In the genomic region with DNA sequence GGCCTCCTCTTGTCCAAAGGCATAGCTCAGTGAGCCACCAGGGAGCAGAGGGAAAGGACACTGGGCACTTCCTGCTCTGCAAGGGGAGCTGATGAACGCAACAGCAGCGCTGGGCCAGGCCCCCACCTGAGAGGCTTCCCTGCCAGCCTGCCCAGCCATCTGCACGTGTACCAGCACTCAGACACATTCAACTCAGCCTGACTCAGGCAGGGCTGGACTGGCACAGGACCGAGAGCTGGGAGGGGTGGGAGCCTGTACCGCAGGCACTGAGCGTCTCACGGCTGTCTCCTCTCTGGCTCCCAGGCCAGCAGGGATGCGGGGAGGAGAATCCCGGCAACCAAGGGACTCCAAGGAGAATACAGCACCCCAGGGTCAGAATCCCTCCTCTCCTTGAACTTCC, we compare ENCODE assay signal across 16 cellular contexts.
DNase-seq lines count a peak whose midpoint lies in the region; ATAC-seq and TF ChIP-seq lines count a peak whose summit lies in the region.
"Had no signal": no experiment of that assay in that cellular context is flagged by ENCODE, and none has a peak within 500 bp of the region (broad histone marks: within the 10 kb centered on the region; RNA-seq: fewer than 3 reads in every experiment).

No MANE protein-coding gene starts in this region.

- H3K36me3 ChIP-seq in lower lobe of right lung (peaks cover 3% of the 10 kb centered on the region), Karpas-422 (ENCODE audit: insufficient read depth, low read length) (no peaks in the 10 kb centered on the region)
- H3K36me3 ChIP-seq: BLaER1 had no signal

- no peaks in the 10 kb centered on the region for H3K4me1 ChIP-seq in lower lobe of right lung
- no peaks in the 10 kb centered on the region; the same call in 1 of the 2 replicates for H3K4me1 ChIP-seq in Karpas-422 (ENCODE audit: low read length)
- H3K4me1 ChIP-seq: BLaER1 had no signal

- H3K27me3 ChIP-seq in lower lobe of right lung (ENCODE audit: low read depth) = no peaks in the 10 kb centered on the region
- H3K27me3 ChIP-seq in Karpas-422 (ENCODE audit: low read length) = no peaks in the 10 kb centered on the region
- H3K27me3 ChIP-seq: BLaER1 had no signal

- H3K4me3 ChIP-seq in lower lobe of right lung (no peak overlapping the region), Karpas-422 (ENCODE audit: low read length) (no peak overlapping the region)
- H3K4me3 ChIP-seq: BLaER1, GM23248 had no signal

- H3K27ac ChIP-seq in lower lobe of right lung = no peak overlapping the region
- H3K27ac ChIP-seq in Karpas-422 (ENCODE audit: low read length) = no peak overlapping the region
- H3K27ac ChIP-seq: BLaER1, C4-2B, GM23248 had no signal

- H3K9me2 ChIP-seq in Karpas-422 (replicated peaks; ENCODE audit: insufficient read depth, low read length) = no peaks in the 10 kb centered on the region

- no peaks in the 10 kb centered on the region for H3K79me2 ChIP-seq in Karpas-422 (ENCODE audit: low read length)

- no peak for TF ChIP-seq CTCF in lower lobe of right lung (IDR thresholded peaks at IDR 0.05)

- H2AFZ ChIP-seq in Karpas-422 (ENCODE audit: low read length) = no peak overlapping the region
- H2AFZ ChIP-seq: GM23248 had no signal

- in situ Hi-C loops in G401 (cut with HindIII; ENCODE audit: low sequenced_read_pairs) = no loop called here

- H3K9ac ChIP-seq in Karpas-422 (ENCODE audit: low read length) = no peak overlapping the region
- H3K9ac ChIP-seq: BLaER1, GM23248 had no signal

- H3K9me3 ChIP-seq in lower lobe of right lung = no peaks in the 10 kb centered on the region
- no peaks in the 10 kb centered on the region for H3K9me3 ChIP-seq in Karpas-422 (ENCODE audit: low read length)
- H3K9me3 ChIP-seq: BLaER1 had no signal

- H4K20me1 ChIP-seq in Karpas-422 (ENCODE audit: insufficient read depth, low read depth, low read length) = no peaks in the 10 kb centered on the region
- H4K20me1 ChIP-seq: BLaER1 had no signal

- DNase-seq in G401 (ENCODE audit: low spot score) = peak; percentile 28
- peak; percentile 12 for DNase-seq in cerebellar cortex (ENCODE audit: low spot score)
- peak; percentile 40 for DNase-seq in lower lobe of right lung
- DNase-seq in A172 (ENCODE audit: low spot score) = no peak
- DNase-seq in Karpas-422 = no peak
- DNase-seq in superior temporal gyrus (ENCODE audit: extremely low spot score) = no peak
- no peak for DNase-seq in cerebellum (ENCODE audit: low spot score)
- DNase-seq: CD4-positive, CD25-positive, alpha-beta regulatory T cell; CD8-positive, alpha-beta T cell; DMS 273 treated with DMSO at 0.1 percent for 48 hours; DMS79; GM23248; H9 had no signal

- ATAC-seq in lower lobe of right lung = no peak
- ATAC-seq: CD8-positive, alpha-beta T cell; HCT116 had no signal

- intact Hi-C loops in lower lobe of right lung (cut with DNase I) = no loop called here

- no peak overlapping the region for H3K4me2 ChIP-seq in Karpas-422 (ENCODE audit: low read depth, low read length, poor library complexity, severe bottlenecking)
- H3K4me2 ChIP-seq: BLaER1 had no signal

Comparison
In these comparisons a context has a peak if more than half of its experiments do, and no peak if none do; other contexts are left out.
1. DNase-seq: peak in G401 (single experiment), cerebellar cortex (single experiment) and lower lobe of right lung (single experiment); none in A172 (single experiment), Karpas-422 (single experiment), superior temporal gyrus (single experiment) and cerebellum (single experiment).